In genomic region chr3:42263354-42264346, GRCh38 we compare ENCODE assay signal across 11 cellular contexts. TPM values are rescaled to one million over a fixed set of nuclear protein-coding genes. Genes with fewer than 3 reads are reported as not detected.
DNase-seq lines count a peak whose midpoint lies in the region; ATAC-seq and TF ChIP-seq lines count a peak whose summit lies in the region.
"Had no signal": no experiment of that assay in that cellular context is flagged by ENCODE, and none has a peak within 500 bp of the region (broad histone marks: within the 10 kb centered on the region; RNA-seq: fewer than 3 reads in every experiment).

No MANE protein-coding gene starts in this region.

- 11 to 16% (median 11%) methylated on average over 38 to 56 of the region's 56 CpGs for WGBS in heart left ventricle, 4 donors
- 22% methylated on average over 22 of the region's 56 CpGs for WGBS in suprapubic skin

- peaks cover 0 to 21% (median 13%) of the 10 kb centered on the region in 12 donors for H3K4me1 ChIP-seq in heart left ventricle
- H3K4me1 ChIP-seq in right atrium auricular region: peaks cover 0 to 23% of the 10 kb centered on the region in 2 donors
- H3K4me1 ChIP-seq in suprapubic skin: peaks cover 25% of the 10 kb centered on the region
- H3K4me1 ChIP-seq: SJSA1 had no signal

- H3K4me3 ChIP-seq in heart left ventricle (peak overlapping the region in 7 of 12 donors; percentile 2 to 21 (median 12)), right atrium auricular region (peak overlapping the region in 1 of 2 donors; percentile 4), suprapubic skin (peak overlapping the region; percentile 33)
- H3K4me3 ChIP-seq: lung, SJSA1 had no signal

- H3K4me3 Mint-ChIP-seq in activated T-cell treated with anti-CD3 and anti-CD28 coated beads, Interleukin-2, amount 50 U/mL, for 4 hours: peak overlapping the region; percentile 45

- H3K36me3 ChIP-seq in heart left ventricle (no peaks in the 10 kb centered on the region), right atrium auricular region (no peaks in the 10 kb centered on the region), suprapubic skin (no peaks in the 10 kb centered on the region)
- H3K36me3 ChIP-seq: SJSA1 had no signal

- H3K27ac ChIP-seq in heart left ventricle: no peak overlapping the region
- H3K27ac ChIP-seq in right atrium auricular region: no peak overlapping the region
- no peak overlapping the region for H3K27ac ChIP-seq in suprapubic skin
- H3K27ac ChIP-seq: KMS-11, SJSA1 had no signal

- no peak for TF ChIP-seq EP300 in suprapubic skin (IDR thresholded peaks at IDR 0.05)

- H3K27me3 ChIP-seq in heart left ventricle (peaks cover 30 to 87% (median 64%) of the 10 kb centered on the region in 9 donors), right atrium auricular region (peaks cover 15 to 17% of the 10 kb centered on the region in 2 donors), suprapubic skin (peaks cover 73% of the 10 kb centered on the region)

- ATAC-seq in heart left ventricle: peak in 1 of 4 donors; percentile 31
- peak; percentile 66 to 68 for ATAC-seq in activated T-cell treated with anti-CD3 and anti-CD28 coated beads, Interleukin-2, amount 50 U/mL, for 4 hours
- no peak for ATAC-seq in GM18498 (IDR thresholded peaks at IDR 0.05; ENCODE audit: unreplicated experiment)
- ATAC-seq in sciatic nerve: no peak

- H3K9me3 ChIP-seq in heart left ventricle: no peaks in the 10 kb centered on the region
- no peaks in the 10 kb centered on the region for H3K9me3 ChIP-seq in right atrium auricular region
- no peaks in the 10 kb centered on the region for H3K9me3 ChIP-seq in suprapubic skin
- H3K9me3 ChIP-seq: SJSA1 had no signal

- intact Hi-C loops in heart left ventricle (cut with DNase I): no loop called here
- intact Hi-C loops in sciatic nerve (cut with DNase I): no loop called here

- DNase-seq in heart left ventricle: no peak
- DNase-seq in right atrium auricular region (ENCODE audit: low spot score): no peak
- no peak for DNase-seq in activated T-cell treated with anti-CD3 and anti-CD28 coated beads, Interleukin-2, amount 50 U/mL, for 4 hours
- peak; percentile 56 for DNase-seq in islet precursor cell
- DNase-seq in suprapubic skin (ENCODE audit: low spot score in 2 of 2): no peak
- no peak for DNase-seq in MV-4-11 (lab: John Stamatoyannopoulos, UW)
- no peak for DNase-seq in sciatic nerve (ENCODE audit: low spot score)

- peaks cover 61% of the 10 kb centered on the region for H3K27me3 Mint-ChIP-seq in activated T-cell treated with anti-CD3 and anti-CD28 coated beads, Interleukin-2, amount 50 U/mL, for 4 hours (ENCODE audit: low read depth)

- no peak for TF ChIP-seq CTCF in heart left ventricle (IDR thresholded peaks at IDR 0.05)
- TF ChIP-seq CTCF in right atrium auricular region (IDR thresholded peaks at IDR 0.05): no peak
- no peak for TF ChIP-seq CTCF in suprapubic skin (IDR thresholded peaks at IDR 0.05)

- no peak for TF ChIP-seq POLR2A in heart left ventricle (IDR thresholded peaks at IDR 0.05)
- no peak for TF ChIP-seq POLR2A in suprapubic skin (IDR thresholded peaks at IDR 0.05)

- no peaks in the 10 kb centered on the region for H3K36me3 Mint-ChIP-seq in activated T-cell treated with anti-CD3 and anti-CD28 coated beads, Interleukin-2, amount 50 U/mL, for 4 hours (ENCODE audit: insufficient read depth)

- H3K4me1 Mint-ChIP-seq in activated T-cell treated with anti-CD3 and anti-CD28 coated beads, Interleukin-2, amount 50 U/mL, for 4 hours (ENCODE audit: low read depth): peaks cover 10% of the 10 kb centered on the region

- no peaks in the 10 kb centered on the region for H3K9me3 Mint-ChIP-seq in activated T-cell treated with anti-CD3 and anti-CD28 coated beads, Interleukin-2, amount 50 U/mL, for 4 hours

RNA-seq across cellular contexts. Expression of gene CCK, which starts 2.3 kb away (rescaled TPM):
- total RNA-seq in heart left ventricle (not detected), right atrium auricular region (not detected), suprapubic skin (1 to 10 TPM in 1 of 4 donors, not detected in 3; 1.3 TPM), sciatic nerve (not detected)
- polyA plus RNA-seq in heart left ventricle: not detected
- total RNA-seq in activated T-cell treated with anti-CD3 and anti-CD28 coated beads, Interleukin-2, amount 50 U/mL, for 4 hours: not detected
- total RNA-seq: SJSA1 had no signal

Comparison
In these comparisons a context has a peak if more than half of its experiments do, and no peak if none do; other contexts are left out.
1. ATAC-seq: peak in activated T-cell treated with anti-CD3 and anti-CD28 coated beads, Interleukin-2, amount 50 U/mL, for 4 hours (2 of 2); none in GM18498 (single experiment) and sciatic nerve (single experiment).